Comparison of ENCODE assay signal across 1 cellular context in genomic region chr14:68285421-68286179, GRCh38.
TF ChIP-seq lines count a peak whose summit lies in the region.

No MANE protein-coding gene starts in this region.

TF ChIP-seq in GM23338, 12 proteins besides CTCF, POLR2A, EP300 and RAD21 (continued from another document):
- no peak for TF ChIP-seq ZNF331 (CRISPR knock-in tag; IDR thresholded peaks at IDR 0.05; ENCODE audit: low read depth)
- no peak for TF ChIP-seq JUNB (IDR thresholded peaks at IDR 0.05; ENCODE audit: unreplicated experiment)
- TF ChIP-seq POLR2AphosphoS5 (IDR thresholded peaks at IDR 0.05; ENCODE audit: low read depth) = no peak
- TF ChIP-seq STAT1 (IDR thresholded peaks at IDR 0.05; ENCODE audit: unreplicated experiment) = no peak
- TF ChIP-seq EZH2 (IDR thresholded peaks at IDR 0.05; ENCODE audit: low read depth, unreplicated experiment) = no peak
- no peak for TF ChIP-seq REST (IDR thresholded peaks at IDR 0.05; ENCODE audit: unreplicated experiment)
- TF ChIP-seq EZH2phosphoT487 (IDR thresholded peaks at IDR 0.05; ENCODE audit: unreplicated experiment) = no peak
- TF ChIP-seq CREB1 (CRISPR knock-in tag; IDR thresholded peaks at IDR 0.05; ENCODE audit: low read depth) = no peak
